ENCODE assay signal across 2 cellular contexts in genomic region chr5:159158553-159159091, GRCh38. TPM values are rescaled to one million over a fixed set of nuclear protein-coding genes. Genes with fewer than 3 reads are reported as not detected.
"Had no signal": no experiment of that assay in that cellular context is flagged by ENCODE, and none has a peak within 500 bp of the region (broad histone marks: within the 10 kb centered on the region; RNA-seq: fewer than 3 reads in every experiment).

No MANE protein-coding gene starts in this region.

RNA-seq across cellular contexts. Expression of gene EBF1, which starts 58.9 kb away (rescaled TPM):
- total RNA-seq: epithelial cell of proximal tubule had no signal
- polyA plus RNA-seq: mammary epithelial cell had no signal
